In the genomic region with DNA sequence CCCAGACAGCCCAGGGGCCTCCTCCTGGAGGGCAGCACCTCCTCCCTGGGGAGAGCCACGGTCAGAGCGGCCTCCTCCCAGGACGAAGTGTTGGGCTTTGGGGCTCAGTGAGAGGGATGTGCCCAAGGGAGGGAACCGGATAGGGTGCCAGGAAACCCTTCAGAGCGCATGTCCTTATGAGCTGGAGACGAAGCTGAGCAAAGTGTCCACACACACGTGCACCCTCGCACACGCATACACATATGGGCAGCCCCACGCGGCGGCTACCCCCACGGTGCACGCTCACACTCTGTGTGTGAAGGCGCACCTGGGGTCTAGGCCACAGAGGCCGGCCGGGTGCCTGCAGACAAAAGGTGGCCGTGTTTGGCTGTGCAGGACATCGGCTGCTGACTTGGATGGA, we compare ENCODE assay signal across 24 cellular contexts.
"Had no signal": no experiment of that assay in that cellular context is flagged by ENCODE, and none has a peak within 500 bp of the region (broad histone marks: within the 10 kb centered on the region; RNA-seq: fewer than 3 reads in every experiment).

No MANE protein-coding gene starts in this region.

- H3K4me1 Mint-ChIP-seq: IgD-negative memory B cell had no signal

- H3K4me2 ChIP-seq: KMS-11, SK-N-SH had no signal

- FAIRE-seq: HTR-8/SVneo, K562, RCC 7860 had no signal

- H3K27ac Mint-ChIP-seq: IgD-negative memory B cell had no signal

- ATAC-seq: K562 had no signal

- H3K27me3 Mint-ChIP-seq: IgD-negative memory B cell had no signal

- H3K4me3 ChIP-seq: K562 had no signal

- H3K9me3 ChIP-seq: SK-N-SH had no signal

- H3K9me2 ChIP-seq: SK-N-SH had no signal

- DNase-seq: Kasumi-1, MM.1S, NCI-H1092 treated with DMSO at 0.1 percent for 48 hours, NCI-H1436, NCI-H187, NCI-H2029, NCI-H2081 treated with DMSO at 0.1 percent for 48 hours, NCI-H2171, NCI-H226, NCI-H446, NCI-H510A, NCI-H524 treated with DMSO at 0.1 percent for 48 hours, NCI-H69, NCI-H774, RPMI8226, SHP77, SK-N-SH, SW 1271 had no signal

- H3K4me3 Mint-ChIP-seq: IgD-negative memory B cell had no signal

- H3K27ac ChIP-seq: HL-60, KMS-11 had no signal

- H3K9ac ChIP-seq: KMS-11, SK-N-SH had no signal
